ENCODE assay signal across 23 cellular contexts in genomic region chr11:113404859-113405430, GRCh38. TPM values are rescaled to one million over a fixed set of nuclear protein-coding genes. Genes with fewer than 3 reads are reported as not detected.
"Had no signal": no experiment of that assay in that cellular context is flagged by ENCODE, and none has a peak within 500 bp of the region (broad histone marks: within the 10 kb centered on the region; RNA-seq: fewer than 3 reads in every experiment).

No MANE protein-coding gene starts in this region.

- H3K4me3 ChIP-seq: cardiac muscle cell, esophagus squamous epithelium, thoracic aorta had no signal

- H3K36me3 ChIP-seq: cardiac muscle cell, esophagus squamous epithelium, thoracic aorta had no signal

- H3K9me3 ChIP-seq: esophagus squamous epithelium, thoracic aorta had no signal

- DNase-seq: activated B cell treated with CpG ODN at 0.5 μM for 24 hours; activated CD4-positive, alpha-beta T cell treated with anti-CD3 and anti-CD28 coated beads, Interleukin-2, amount 50 U/mL, for 1 hour; activated CD8-positive, alpha-beta T cell treated with anti-CD3 and anti-CD28 coated beads for 36 hours; activated T-cell treated with anti-CD3 and anti-CD28 coated beads, Interleukin-2, amount 50 U/mL, for 48 hours; endodermal cell; esophagus squamous epithelium; islet precursor cell; left cardiac atrium; left ventricle myocardium superior; naive thymus-derived CD4-positive, alpha-beta T cell; small intestine; stimulated activated CD4-positive, alpha-beta T cell treated with anti-CD3 and anti-CD28 coated beads, Interleukin-4, amount 100 ng/mL, for 24 hours; T-helper 1 cell; trophoblast cell had no signal

- H3K27ac ChIP-seq: cardiac muscle cell, epithelial cell of prostate, esophagus squamous epithelium, thoracic aorta had no signal

- H3K27me3 ChIP-seq: cardiac muscle cell had no signal

- ATAC-seq: activated CD8-positive, alpha-beta T cell treated with anti-CD3 and anti-CD28 coated beads for 36 hours; activated naive CD4-positive, alpha-beta T cell treated with anti-CD3 and anti-CD28 coated beads, Interleukin-2, amount 50 U/mL, for 72 hours; left cardiac atrium; left ventricle myocardium superior; naive thymus-derived CD4-positive, alpha-beta T cell; sciatic nerve; stimulated activated effector memory CD8-positive, alpha-beta T cell treated with anti-CD3 and anti-CD28 coated beads, Interleukin-12 subunit alpha, Interleukin-12 subunit beta, amount 100 ng/mL, for 72 hours had no signal

RNA-seq across cellular contexts. Expression of gene ANKK1, which starts 17.4 kb away (rescaled TPM):
- total RNA-seq: activated CD8-positive, alpha-beta T cell treated with anti-CD3 and anti-CD28 coated beads for 36 hours; endodermal cell; frontal cortex; lung microvascular endothelial cell; osteocyte had no signal
